Comparison of ENCODE assay signal across 8 cellular contexts in genomic region chr22:29975494-29975893, GRCh38.
"Had no signal": no experiment of that assay in that cellular context is flagged by ENCODE, and none has a peak within 500 bp of the region (broad histone marks: within the 10 kb centered on the region; RNA-seq: fewer than 3 reads in every experiment).

No MANE protein-coding gene starts in this region.

- DNase-seq: GM23248, GOT3, H9, HCEC 1CT, KG1 had no signal

- FAIRE-seq: H54, HTR-8/SVneo, K562 had no signal

- ATAC-seq: K562 had no signal

- H3K4me3 ChIP-seq: GM23248, K562 had no signal

- H3K9ac ChIP-seq: GM23248 had no signal

- H2AFZ ChIP-seq: GM23248 had no signal

- H3K27ac ChIP-seq: GM23248 had no signal
